In genomic region chr6:22647671-22648070, GRCh38 we compare ENCODE assay signal across 28 cellular contexts.
"Had no signal": no experiment of that assay in that cellular context is flagged by ENCODE, and none has a peak within 500 bp of the region (broad histone marks: within the 10 kb centered on the region; RNA-seq: fewer than 3 reads in every experiment).

No MANE protein-coding gene starts in this region.

- H3K36me3 Mint-ChIP-seq: activated CD8-positive, alpha-beta memory T cell treated with anti-CD3 and anti-CD28 coated beads, Interleukin-2, amount 10 ng/mL, durations not matched to agents 7 days and 5 days; activated naive CD4-positive, alpha-beta T cell treated with anti-CD3 and anti-CD28 coated beads, Interleukin-2, amount 50 U/mL, for 24 hours; naive B cell; stimulated activated effector memory CD8-positive, alpha-beta T cell treated with anti-CD3 and anti-CD28 coated beads, Interleukin-12 subunit alpha, Interleukin-12 subunit beta, amount 100 ng/mL, for 72 hours; type B pancreatic cell had no signal

- H3K4me3 ChIP-seq: esophagus squamous epithelium, left lung, lung, psoas muscle, sigmoid colon, uterus had no signal

- DNase-seq: activated CD4-positive, alpha-beta T cell treated with anti-CD3 and anti-CD28 coated beads for 36 hours; activated CD4-positive, CD25-positive, alpha-beta regulatory T cell; activated CD8-positive, alpha-beta memory T cell treated with anti-CD3 and anti-CD28 coated beads, Interleukin-2, amount 10 ng/mL, durations not matched to agents 7 days and 5 days; activated CD8-positive, alpha-beta T cell treated with anti-CD3 and anti-CD28 coated beads, Interleukin-2, amount 10 ng/mL, durations not matched to agents 7 days and 5 days; activated naive CD8-positive, alpha-beta T cell treated with anti-CD3 and anti-CD28 coated beads, Interleukin-2, amount 50 U/mL, for 24 hours; activated T-cell treated with anti-CD3 and anti-CD28 coated beads, Interleukin-2, amount 50 U/mL, for 48 hours; amygdala; caudate nucleus; effector CD4-positive, alpha-beta T cell; esophagus squamous epithelium; glutamatergic neuron; left lung; naive B cell; occipital lobe; psoas muscle; sigmoid colon; small intestine; stimulated activated CD4-positive, alpha-beta T cell treated with anti-CD3 and anti-CD28 coated beads, Interleukin-4, amount 100 ng/mL, for 24 hours; uterus had no signal

- H3K4me1 ChIP-seq: esophagus squamous epithelium, left lung, parathyroid adenoma, psoas muscle, sigmoid colon, uterus had no signal

- H3K9me3 ChIP-seq: esophagus squamous epithelium, left lung, psoas muscle, sigmoid colon, uterus had no signal

- H3K27ac Mint-ChIP-seq: activated CD4-positive, alpha-beta T cell treated with anti-CD3 and anti-CD28 coated beads for 36 hours; activated CD8-positive, alpha-beta memory T cell treated with anti-CD3 and anti-CD28 coated beads, Interleukin-2, amount 10 ng/mL, durations not matched to agents 7 days and 5 days; activated CD8-positive, alpha-beta T cell treated with anti-CD3 and anti-CD28 coated beads, Interleukin-2, amount 10 ng/mL, durations not matched to agents 7 days and 5 days; activated naive CD4-positive, alpha-beta T cell treated with anti-CD3 and anti-CD28 coated beads, Interleukin-2, amount 50 U/mL, for 24 hours; activated naive CD8-positive, alpha-beta T cell treated with anti-CD3 and anti-CD28 coated beads, Interleukin-2, amount 50 U/mL, for 24 hours; activated T-helper 2 cell treated with anti-CD3 and anti-CD28 coated beads, Interferon-gamma antibody, Interleukin-2, Interleukin-4, amounts not matched to agents 10 μg/mL and 5 μg/mL and 100 μg/mL, durations not matched to agents 14 hours and 24 hours and 36 hours; naive B cell; stimulated activated effector memory CD8-positive, alpha-beta T cell treated with anti-CD3 and anti-CD28 coated beads, Interleukin-12 subunit alpha, Interleukin-12 subunit beta, amount 100 ng/mL, for 72 hours; stimulated activated naive CD8-positive, alpha-beta T cell treated with anti-CD3 and anti-CD28 coated beads, Interleukin-15, Interleukin-2, amounts not matched to agents 100 ng/mL and 50 ng/mL, for 24 hours; type B pancreatic cell had no signal

- H3K27ac ChIP-seq: epithelial cell of prostate, esophagus squamous epithelium, left lung, parathyroid adenoma, psoas muscle, sigmoid colon, uterus had no signal

- H3K9me3 Mint-ChIP-seq: activated naive CD4-positive, alpha-beta T cell treated with anti-CD3 and anti-CD28 coated beads, Interleukin-2, amount 50 U/mL, for 24 hours; activated naive CD8-positive, alpha-beta T cell treated with anti-CD3 and anti-CD28 coated beads, Interleukin-2, amount 50 U/mL, for 24 hours; activated T-helper 2 cell treated with anti-CD3 and anti-CD28 coated beads, Interferon-gamma antibody, Interleukin-2, Interleukin-4, amounts not matched to agents 10 μg/mL and 5 μg/mL and 100 μg/mL, durations not matched to agents 14 hours and 24 hours and 36 hours; naive B cell; neural crest cell had no signal

- H3K4me3 Mint-ChIP-seq: activated CD4-positive, alpha-beta T cell treated with anti-CD3 and anti-CD28 coated beads for 36 hours; activated CD8-positive, alpha-beta memory T cell treated with anti-CD3 and anti-CD28 coated beads, Interleukin-2, amount 10 ng/mL, durations not matched to agents 7 days and 5 days; activated CD8-positive, alpha-beta T cell treated with anti-CD3 and anti-CD28 coated beads, Interleukin-2, amount 10 ng/mL, durations not matched to agents 7 days and 5 days; activated naive CD4-positive, alpha-beta T cell treated with anti-CD3 and anti-CD28 coated beads, Interleukin-2, amount 50 U/mL, for 24 hours; activated naive CD8-positive, alpha-beta T cell treated with anti-CD3 and anti-CD28 coated beads, Interleukin-2, amount 50 U/mL, for 24 hours; naive B cell; neural crest cell; stimulated activated effector memory CD8-positive, alpha-beta T cell treated with anti-CD3 and anti-CD28 coated beads, Interleukin-12 subunit alpha, Interleukin-12 subunit beta, amount 100 ng/mL, for 72 hours; stimulated activated naive CD8-positive, alpha-beta T cell treated with anti-CD3 and anti-CD28 coated beads, Interleukin-15, Interleukin-2, amounts not matched to agents 100 ng/mL and 50 ng/mL, for 24 hours; type B pancreatic cell had no signal

- H3K27me3 Mint-ChIP-seq: activated CD4-positive, alpha-beta T cell treated with anti-CD3 and anti-CD28 coated beads for 36 hours; activated CD8-positive, alpha-beta memory T cell treated with anti-CD3 and anti-CD28 coated beads, Interleukin-2, amount 10 ng/mL, durations not matched to agents 7 days and 5 days; activated naive CD4-positive, alpha-beta T cell treated with anti-CD3 and anti-CD28 coated beads, Interleukin-2, amount 50 U/mL, for 24 hours; activated naive CD8-positive, alpha-beta T cell treated with anti-CD3 and anti-CD28 coated beads, Interleukin-2, amount 50 U/mL, for 24 hours; naive B cell; stimulated activated naive CD8-positive, alpha-beta T cell treated with anti-CD3 and anti-CD28 coated beads, Interleukin-15, Interleukin-2, amounts not matched to agents 100 ng/mL and 50 ng/mL, for 24 hours; type B pancreatic cell had no signal

- H3K27me3 ChIP-seq: esophagus squamous epithelium, left lung, sigmoid colon, uterus had no signal

- H3K36me3 ChIP-seq: esophagus squamous epithelium, left lung, sigmoid colon, uterus had no signal

- ATAC-seq: activated CD4-positive, alpha-beta T cell treated with anti-CD3 and anti-CD28 coated beads for 36 hours; activated CD8-positive, alpha-beta memory T cell treated with anti-CD3 and anti-CD28 coated beads, Interleukin-2, amount 10 ng/mL, durations not matched to agents 7 days and 5 days; activated CD8-positive, alpha-beta T cell treated with anti-CD3 and anti-CD28 coated beads, Interleukin-2, amount 10 ng/mL, durations not matched to agents 7 days and 5 days; activated naive CD8-positive, alpha-beta T cell treated with anti-CD3 and anti-CD28 coated beads, Interleukin-2, amount 50 U/mL, for 24 hours; left lung; psoas muscle; stimulated activated effector memory CD8-positive, alpha-beta T cell treated with anti-CD3 and anti-CD28 coated beads, Interleukin-12 subunit alpha, Interleukin-12 subunit beta, amount 100 ng/mL, for 72 hours had no signal

- H3K4me1 Mint-ChIP-seq: activated CD4-positive, alpha-beta T cell treated with anti-CD3 and anti-CD28 coated beads for 36 hours; activated CD8-positive, alpha-beta memory T cell treated with anti-CD3 and anti-CD28 coated beads, Interleukin-2, amount 10 ng/mL, durations not matched to agents 7 days and 5 days; activated naive CD4-positive, alpha-beta T cell treated with anti-CD3 and anti-CD28 coated beads, Interleukin-2, amount 50 U/mL, for 24 hours; activated naive CD8-positive, alpha-beta T cell treated with anti-CD3 and anti-CD28 coated beads, Interleukin-2, amount 50 U/mL, for 24 hours; naive B cell; stimulated activated effector memory CD8-positive, alpha-beta T cell treated with anti-CD3 and anti-CD28 coated beads, Interleukin-12 subunit alpha, Interleukin-12 subunit beta, amount 100 ng/mL, for 72 hours had no signal
